Comparison of ENCODE assay signal across 12 cellular contexts in the genomic region with DNA sequence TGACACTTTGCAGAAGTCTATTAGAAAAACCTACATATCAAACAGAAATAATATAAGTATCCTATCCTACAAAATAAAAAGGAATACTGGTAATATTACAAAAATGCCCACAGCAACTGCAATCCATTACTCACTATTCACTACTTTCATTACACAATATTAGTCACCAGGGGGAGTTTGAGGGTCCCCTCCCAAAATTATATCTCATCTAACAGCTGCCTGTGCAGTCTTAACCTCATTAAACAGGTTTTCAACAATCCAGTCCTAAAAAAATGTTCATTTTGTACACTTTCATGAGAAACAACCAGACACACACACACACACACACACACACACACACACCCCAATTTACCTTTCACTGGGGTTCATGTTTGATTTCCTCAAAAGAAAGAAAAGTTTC. TPM values are rescaled to one million over a fixed set of nuclear protein-coding genes. Genes with fewer than 3 reads are reported as not detected.
DNase-seq lines count a peak whose midpoint lies in the region; ATAC-seq and TF ChIP-seq lines count a peak whose summit lies in the region.
"Had no signal": no experiment of that assay in that cellular context is flagged by ENCODE, and none has a peak within 500 bp of the region (broad histone marks: within the 10 kb centered on the region; RNA-seq: fewer than 3 reads in every experiment).

No MANE protein-coding gene starts in this region.

- intact Hi-C loops in body of pancreas (cut with DNase I) = no loop called here

- no peaks in the 10 kb centered on the region for H3K27me3 ChIP-seq in SJSA1 (replicated peaks)
- no peaks in the 10 kb centered on the region for H3K27me3 ChIP-seq in body of pancreas
- H3K27me3 ChIP-seq: pancreas had no signal

- DNase-seq in ACHN (peak; percentile 39), SJSA1 (ENCODE audit: low read depth in 1 of 2, low spot score in 2 of 2) (peak in 1 of 2 experiments; percentile 12), fibroblast of pulmonary artery (ENCODE audit: low read depth) (peak; percentile 21), body of pancreas (no peak)
- DNase-seq: cerebellar nuclear complex, Karpas-422, pancreas had no signal

- no peak for TF ChIP-seq POLR2A in body of pancreas (IDR thresholded peaks at IDR 0.05)

- in situ Hi-C loops in ACHN (cut with HindIII; ENCODE audit: low pct_ligation_motif_present, low pct_unique_long_range_greater_than_20kb, low sequenced_read_pairs) = no loop called here

- H3K4me3 ChIP-seq in SJSA1 (no peak overlapping the region), fibroblast of pulmonary artery (replicated peaks; ENCODE audit: low read depth, low read length) (no peak overlapping the region), body of pancreas (no peak overlapping the region)
- H3K4me3 ChIP-seq: pancreas had no signal

- H3K4me1 ChIP-seq in SJSA1 (replicated peaks) = peaks cover 24% of the 10 kb centered on the region
- peaks cover 13% of the 10 kb centered on the region for H3K4me1 ChIP-seq in body of pancreas

- H3K36me3 ChIP-seq in SJSA1 (peaks cover 13% of the 10 kb centered on the region; the same call in 1 of the 2 replicates), body of pancreas (replicated peaks in 1 of 2; ENCODE audit: insufficient read depth in 1 of 2, low read depth in 2 of 2) (no peaks in the 10 kb centered on the region)
- H3K36me3 ChIP-seq: pancreas had no signal

- peak; percentile 8 for TF ChIP-seq CTCF in GM12873 (IDR thresholded peaks at IDR 0.05; ENCODE audit: insufficient read depth, low read depth, low read length, missing control alignments)
- TF ChIP-seq CTCF in fibroblast of pulmonary artery (IDR thresholded peaks at IDR 0.05; ENCODE audit: low read length, missing control alignments) = peak; percentile 9
- no peak for TF ChIP-seq CTCF in body of pancreas (IDR thresholded peaks at IDR 0.05)

- no peaks in the 10 kb centered on the region; the same call in 1 of the 2 replicates for H3K9me3 ChIP-seq in SJSA1 (replicated peaks)
- H3K9me3 ChIP-seq in body of pancreas = no peaks in the 10 kb centered on the region
- H3K9me3 ChIP-seq: pancreas had no signal

- H3K27ac ChIP-seq in SJSA1 = peak overlapping the region; percentile 18; the same call in 1 of the 2 replicates
- no peak overlapping the region for H3K27ac ChIP-seq in body of pancreas
- H3K27ac ChIP-seq: pancreas had no signal

- ATAC-seq in HG02938 (IDR thresholded peaks at IDR 0.05; ENCODE audit: unreplicated experiment) (no peak), body of pancreas (no peak), GM19455 (IDR thresholded peaks at IDR 0.05; ENCODE audit: unreplicated experiment) (no peak), HG03442 (IDR thresholded peaks at IDR 0.05; ENCODE audit: unreplicated experiment) (no peak)
- ATAC-seq: pancreas had no signal

RNA-seq across cellular contexts. Expression of a gene that starts 2.9 kb away (rescaled TPM):
- total RNA-seq in SJSA1 (2014; rRNA removed; shearing (Covaris generic)) = 22.5 and 53.0 TPM in 2 replicates
- 10 to 100 TPM in 1 of 2 donors, 1 to 10 TPM in 1; 6.3 to 13.7 TPM for total RNA-seq in body of pancreas

RNA-seq across cellular contexts. Expression of a gene that starts 48.2 kb away (rescaled TPM):
- total RNA-seq in SJSA1 (2014; rRNA removed; shearing (Covaris generic)) = not detected in 2 replicates
- not detected for total RNA-seq in body of pancreas
- total RNA-seq: activated CD8-positive, alpha-beta memory T cell treated with anti-CD3 and anti-CD28 coated beads for 36 hours; pancreas had no signal

Comparison
In these comparisons a context has a peak if more than half of its experiments do, and no peak if none do; other contexts are left out.
1. DNase-seq: peak in ACHN (single experiment) and fibroblast of pulmonary artery (single experiment); none in body of pancreas (0 of 4).
2. CTCF ChIP-seq: peak in GM12873 (single experiment) and fibroblast of pulmonary artery (single experiment); none in body of pancreas (0 of 7).